1 cellular context compared by ENCODE assay signal in genomic region chrX:123740006-123740405, GRCh38.
TF ChIP-seq lines count a peak whose summit lies in the region.

No MANE protein-coding gene starts in this region.

TF ChIP-seq in HepG2, 621 proteins besides CTCF, POLR2A, EP300 and RAD21:
- TF ChIP-seq ZNF234 (CRISPR knock-in tag; conservative IDR thresholded peaks at IDR 0.05) (no peak), PHF21A (CRISPR knock-in tag; IDR thresholded peaks at IDR 0.05) (no peak), ZNF263 (CRISPR knock-in tag; IDR thresholded peaks at IDR 0.05) (no peak), PRMT3 (CRISPR knock-in tag; IDR thresholded peaks at IDR 0.05; ENCODE audit: borderline replicate concordance, low read depth) (no peak), ZNF460 (CRISPR knock-in tag; IDR thresholded peaks at IDR 0.05; ENCODE audit: borderline replicate concordance) (no peak), NFYC (CRISPR knock-in tag; IDR thresholded peaks at IDR 0.05) (no peak), THRA (CRISPR knock-in tag; IDR thresholded peaks at IDR 0.05; ENCODE audit: borderline replicate concordance) (no peak), MBNL3 (CRISPR knock-in tag; conservative IDR thresholded peaks at IDR 0.05) (no peak), TBP (CRISPR knock-in tag; IDR thresholded peaks at IDR 0.05) (no peak), SAP130 (CRISPR knock-in tag; IDR thresholded peaks at IDR 0.05; ENCODE audit: low read depth) (no peak)
- TF ChIP-seq, protein P1, sequence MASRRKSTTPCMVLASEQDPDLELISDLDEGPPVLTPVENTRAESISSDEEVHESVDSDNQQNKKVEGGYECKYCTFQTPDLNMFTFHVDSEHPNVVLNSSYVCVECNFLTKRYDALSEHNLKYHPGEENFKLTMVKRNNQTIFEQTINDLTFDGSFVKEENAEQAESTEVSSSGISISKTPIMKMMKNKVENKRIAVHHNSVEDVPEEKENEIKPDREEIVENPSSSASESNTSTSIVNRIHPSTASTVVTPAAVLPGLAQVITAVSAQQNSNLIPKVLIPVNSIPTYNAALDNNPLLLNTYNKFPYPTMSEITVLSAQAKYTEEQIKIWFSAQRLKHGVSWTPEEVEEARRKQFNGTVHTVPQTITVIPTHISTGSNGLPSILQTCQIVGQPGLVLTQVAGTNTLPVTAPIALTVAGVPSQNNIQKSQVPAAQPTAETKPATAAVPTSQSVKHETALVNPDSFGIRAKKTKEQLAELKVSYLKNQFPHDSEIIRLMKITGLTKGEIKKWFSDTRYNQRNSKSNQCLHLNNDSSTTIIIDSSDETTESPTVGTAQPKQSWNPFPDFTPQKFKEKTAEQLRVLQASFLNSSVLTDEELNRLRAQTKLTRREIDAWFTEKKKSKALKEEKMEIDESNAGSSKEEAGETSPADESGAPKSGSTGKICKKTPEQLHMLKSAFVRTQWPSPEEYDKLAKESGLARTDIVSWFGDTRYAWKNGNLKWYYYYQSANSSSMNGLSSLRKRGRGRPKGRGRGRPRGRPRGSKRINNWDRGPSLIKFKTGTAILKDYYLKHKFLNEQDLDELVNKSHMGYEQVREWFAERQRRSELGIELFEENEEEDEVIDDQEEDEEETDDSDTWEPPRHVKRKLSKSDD (CRISPR knock-in tag; IDR thresholded peaks at IDR 0.05; ENCODE audit: low read depth) = no peak
